In the genomic region with DNA sequence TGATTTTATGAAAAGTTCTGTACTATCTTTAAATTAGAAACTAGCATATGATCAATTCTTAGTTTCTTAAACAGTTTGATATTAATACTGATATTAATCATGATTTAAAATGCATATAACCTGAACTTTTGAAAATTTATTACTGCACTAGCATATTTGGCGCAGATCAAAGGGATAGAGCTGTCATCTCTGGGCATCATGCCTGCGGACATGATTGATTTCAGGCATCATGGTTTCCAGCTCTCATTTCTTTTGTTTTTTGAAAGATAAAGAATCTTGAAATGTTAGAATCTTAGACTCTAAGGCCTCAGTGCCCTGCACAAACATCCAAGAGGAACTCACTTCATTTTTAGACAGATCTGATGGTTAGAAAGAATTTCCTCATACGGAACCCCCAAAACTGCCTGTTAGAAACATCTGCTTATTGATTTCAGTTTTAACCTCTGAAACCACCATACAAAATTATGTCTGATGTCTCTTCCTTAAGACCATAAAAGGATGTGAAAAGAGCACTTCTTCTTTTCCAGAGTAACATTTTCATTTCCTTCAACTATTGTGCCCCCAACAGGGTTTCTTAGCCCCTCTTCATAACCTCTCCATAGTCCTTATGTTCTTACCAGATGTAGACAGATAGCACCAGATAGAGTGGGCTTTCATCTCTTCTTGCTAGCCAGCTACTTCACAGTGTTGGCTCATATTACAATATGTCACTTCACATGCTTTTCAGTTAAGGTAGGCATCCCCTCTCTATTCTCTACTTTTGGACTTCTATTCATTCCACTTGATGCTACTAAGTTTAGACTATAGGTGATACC, we compare ENCODE assay signal across 12 cellular contexts.
DNase-seq lines count a peak whose midpoint lies in the region; ATAC-seq and TF ChIP-seq lines count a peak whose summit lies in the region.
"Had no signal": no experiment of that assay in that cellular context is flagged by ENCODE, and none has a peak within 500 bp of the region (broad histone marks: within the 10 kb centered on the region; RNA-seq: fewer than 3 reads in every experiment).

No MANE protein-coding gene starts in this region.

- H3K27ac ChIP-seq in BLaER1 (0 out of 2 replicates have a peak overlapping the region, but pooled peaks have one; percentile 4), left ventricle myocardium inferior (replicated peaks) (no peak overlapping the region)

- ATAC-seq in GM19328 (IDR thresholded peaks at IDR 0.05; ENCODE audit: unreplicated experiment) = peak; percentile 92
- peak; percentile 96 for ATAC-seq in HG02943 (IDR thresholded peaks at IDR 0.05; ENCODE audit: low read depth, unreplicated experiment)
- no peak for ATAC-seq in effector memory CD8-positive, alpha-beta T cell (replicated peaks)
- ATAC-seq: Right ventricle myocardium inferior had no signal

- H3K4me1 ChIP-seq in BLaER1 (peaks cover 29% of the 10 kb centered on the region), left ventricle myocardium inferior (peaks cover 49% of the 10 kb centered on the region)

- intact Hi-C loops in left ventricle myocardium inferior (cut with micrococcal nuclease) = no loop called here

- H3K9ac ChIP-seq in BLaER1 = no peak overlapping the region

- H3K4me2 ChIP-seq in BLaER1 = peak overlapping the region; percentile 55

- no peaks in the 10 kb centered on the region for H3K9me3 ChIP-seq in BLaER1
- no peaks in the 10 kb centered on the region for H3K9me3 ChIP-seq in left ventricle myocardium inferior (replicated peaks)

- H4K20me1 ChIP-seq in BLaER1 = peaks cover 22% of the 10 kb centered on the region; the same call in 1 of the 2 replicates

- no peak overlapping the region for H3K27ac Mint-ChIP-seq in glutamatergic neuron (ENCODE audit: unreplicated experiment)
- H3K27ac Mint-ChIP-seq in effector memory CD8-positive, alpha-beta T cell = no peak overlapping the region

- no peaks in the 10 kb centered on the region for H3K36me3 Mint-ChIP-seq in glutamatergic neuron (ENCODE audit: unreplicated experiment)
- H3K36me3 Mint-ChIP-seq in effector memory CD8-positive, alpha-beta T cell (ENCODE audit: insufficient read depth) = peaks cover 3% of the 10 kb centered on the region

- H3K4me3 ChIP-seq in BLaER1 = no peak overlapping the region
- H3K4me3 ChIP-seq in left ventricle myocardium inferior = no peak overlapping the region

- H3K36me3 ChIP-seq in BLaER1 = peaks cover 5% of the 10 kb centered on the region; the same call in 1 of the 2 replicates
- no peaks in the 10 kb centered on the region for H3K36me3 ChIP-seq in left ventricle myocardium inferior

- peaks cover 23% of the 10 kb centered on the region for H3K4me1 Mint-ChIP-seq in glutamatergic neuron (ENCODE audit: low read depth, unreplicated experiment)
- H3K4me1 Mint-ChIP-seq in effector memory CD8-positive, alpha-beta T cell (ENCODE audit: low read depth in 2 of 2) = peaks cover 17 to 36% of the 10 kb centered on the region in 2 donors

- no peak overlapping the region for H3K4me3 Mint-ChIP-seq in glutamatergic neuron (ENCODE audit: unreplicated experiment)
- no peak overlapping the region for H3K4me3 Mint-ChIP-seq in effector memory CD8-positive, alpha-beta T cell
- H3K4me3 Mint-ChIP-seq: activated T-cell treated with anti-CD3 and anti-CD28 coated beads, Interleukin-2, amount 50 U/mL, for 4 hours had no signal

- TF ChIP-seq CTCF in glutamatergic neuron (IDR thresholded peaks at IDR 0.05; ENCODE audit: partially characterized antibody, unreplicated experiment) (no peak), left ventricle myocardium inferior (IDR thresholded peaks at IDR 0.05; ENCODE audit: borderline replicate concordance) (no peak)

- DNase-seq in MV-4-11 (lab: John Stamatoyannopoulos, UW) = peak; percentile 99
- DNase-seq in glutamatergic neuron = no peak
- no peak for DNase-seq in left ventricle myocardium inferior
- no peak for DNase-seq in NCI-H2029 (lab: John Stamatoyannopoulos, UW)
- DNase-seq in effector memory CD8-positive, alpha-beta T cell = no peak
- DNase-seq: activated T-cell treated with anti-CD3 and anti-CD28 coated beads, Interleukin-2, amount 50 U/mL, for 4 hours; mammary epithelial cell; stimulated activated CD4-positive, alpha-beta T cell treated with anti-CD3 and anti-CD28 coated beads, Interleukin-1b, Interleukin-23, amount 100 ng/mL, for 48 hours had no signal

- H3K27me3 ChIP-seq in BLaER1 = no peaks in the 10 kb centered on the region
- no peaks in the 10 kb centered on the region for H3K27me3 ChIP-seq in left ventricle myocardium inferior (ENCODE audit: low read depth)

- peaks cover 2% of the 10 kb centered on the region for H3K9me3 Mint-ChIP-seq in glutamatergic neuron (ENCODE audit: unreplicated experiment)
- no peaks in the 10 kb centered on the region for H3K9me3 Mint-ChIP-seq in effector memory CD8-positive, alpha-beta T cell
- H3K9me3 Mint-ChIP-seq: activated T-cell treated with anti-CD3 and anti-CD28 coated beads, Interleukin-2, amount 50 U/mL, for 4 hours had no signal

- peaks cover 2% of the 10 kb centered on the region for H3K27me3 Mint-ChIP-seq in glutamatergic neuron (ENCODE audit: unreplicated experiment)
- H3K27me3 Mint-ChIP-seq in effector memory CD8-positive, alpha-beta T cell = no peaks in the 10 kb centered on the region
